Comparison of ENCODE assay signal across 9 cellular contexts in genomic region chr1:26190373-26190987, GRCh38. TPM values are rescaled to one million over a fixed set of nuclear protein-coding genes. Genes with fewer than 3 reads are reported as not detected.
DNase-seq lines count a peak whose midpoint lies in the region; ATAC-seq and TF ChIP-seq lines count a peak whose summit lies in the region.
"Had no signal": no experiment of that assay in that cellular context is flagged by ENCODE, and none has a peak within 500 bp of the region (broad histone marks: within the 10 kb centered on the region; RNA-seq: fewer than 3 reads in every experiment).

Gene CATSPER4 (plus strand): TSS chr1:26190602. CDS start chr1:26190628, 26 bp downstream.

- BruUV-seq in IMR-90 (replicated peaks; lab: Mats Ljungman, UMichigan) = no TSS peak

- in situ Hi-C loops in IMR-90 (cut with MboI; ENCODE audit: low sequenced_read_pairs) = no loop called here

- ATAC-seq in IMR-90 (ENCODE audit: low read depth) (peak; percentile 14), body of pancreas (no peak)
- no peak for ATAC-seq in CD8-positive, alpha-beta T cell

- H3K36me3 ChIP-seq in IMR-90 (ENCODE audit: control insufficient read depth, insufficient read depth, low read length) = no peaks in the 10 kb centered on the region
- peaks cover 0 to 8% of the 10 kb centered on the region in 2 donors for H3K36me3 ChIP-seq in body of pancreas (replicated peaks in 1 of 2; ENCODE audit: insufficient read depth in 1 of 2, low read depth in 2 of 2)
- H3K36me3 ChIP-seq in CD8-positive, alpha-beta T cell (ENCODE audit: insufficient read depth, low read length) = no peaks in the 10 kb centered on the region

- no peak within 1 kb of the TSS for H3K4ac ChIP-seq in IMR-90 (ENCODE audit: low read depth, low read length)

- H3K4me3 ChIP-seq in IMR-90 (ENCODE audit: insufficient read depth, low read depth, low read length) (no peak within 1 kb of the TSS), body of pancreas (no peak within 1 kb of the TSS)
- H3K4me3 ChIP-seq in CD8-positive, alpha-beta T cell (ENCODE audit: low read depth, low read length) = no peak within 1 kb of the TSS

- peaks cover 13% of the 10 kb centered on the region for H3K4me1 Mint-ChIP-seq in mesothelial cell of epicardium
- peaks cover 5% of the 10 kb centered on the region for H3K4me1 Mint-ChIP-seq in CD8-positive, alpha-beta T cell (ENCODE audit: low read depth)

- H3K18ac ChIP-seq in IMR-90 (ENCODE audit: low read depth, low read length) = no peak within 1 kb of the TSS

- CTCF ChIA-PET in IMR-90 (lab: Yijun Ruan, JAX) = interaction anchor here (1.1 kb wide), 1 partner anchor 89 kb away, joined by 3 read pairs; no protein-coding TSS in a partner anchor
- CTCF ChIA-PET in CD8-positive, alpha-beta T cell (lab: Charles Lee) = interaction anchor here (1.7 to 2.8 kb wide), 3 partner anchors 9 to 227 kb away, joined by 5 to 10 read pairs (median 9); partner anchors contain the start of gene CEP85

- no peak within 1 kb of the TSS for H2BK5ac ChIP-seq in IMR-90 (ENCODE audit: low read depth, low read length, poor library complexity, severe bottlenecking)

- no peak within 1 kb of the TSS for H3K27ac ChIP-seq in IMR-90 (ENCODE audit: insufficient read depth, low read length)
- H3K27ac ChIP-seq in body of pancreas = no peak within 1 kb of the TSS
- H3K27ac ChIP-seq in CD8-positive, alpha-beta T cell (ENCODE audit: low read depth, low read length) = no peak within 1 kb of the TSS

- DNase-seq in DMS53 (lab: John Stamatoyannopoulos, UW) (peak; percentile 64), IMR-90 (no peak), body of pancreas (peak in 2 of 4 donors; percentile 11 to 33), mesothelial cell of epicardium (ENCODE audit: low spot score in 2 of 2, unreplicated experiment in 2 of 2) (no peak), GM10266 (ENCODE audit: extremely low spot score) (no peak), amniotic stem cell (lab: John Stamatoyannopoulos, UW) (no peak), SKM-1 (lab: John Stamatoyannopoulos, UW; ENCODE audit: unreplicated experiment) (no peak)
- DNase-seq in CD8-positive, alpha-beta T cell = no peak

- H3K14ac ChIP-seq in IMR-90 (replicated peaks; ENCODE audit: low read depth, low read length) = no peak within 1 kb of the TSS

- no peak within 1 kb of the TSS for H4K8ac ChIP-seq in IMR-90 (ENCODE audit: low read depth in 2 of 2, low read length in 2 of 2)

- no peak within 1 kb of the TSS for H4K91ac ChIP-seq in IMR-90 (ENCODE audit: insufficient read depth, low read depth, low read length)

- H2AK9ac ChIP-seq in IMR-90 (replicated peaks; ENCODE audit: low read depth, low read length, poor library complexity) = no peak within 1 kb of the TSS

- dilution Hi-C loops in IMR-90 (cut with HindIII; ENCODE audit: low sequenced_read_pairs, unreplicated experiment) = no loop called here

- H2AK5ac ChIP-seq in IMR-90 (ENCODE audit: low read depth, low read length) = no peak within 1 kb of the TSS

- 64% methylated on average over 5 of the region's 16 CpGs; no CpG with 5 or more reads in 1 of the 2 experiments for WGBS in IMR-90 (ENCODE audit: extremely low coverage in 2 of 2, insufficient read length in 1 of 2), 2 experiments
- WGBS in body of pancreas, 2 donors = 56 to 57% methylated on average over 14 to 16 of the region's 16 CpGs

- no peaks in the 10 kb centered on the region for H3K9me3 Mint-ChIP-seq in mesothelial cell of epicardium
- H3K9me3 Mint-ChIP-seq in CD8-positive, alpha-beta T cell = no peaks in the 10 kb centered on the region
- H3K9me3 Mint-ChIP-seq: T-cell had no signal

- no peaks in the 10 kb centered on the region for H4K20me1 ChIP-seq in IMR-90 (ENCODE audit: insufficient read depth, low read length)

- H3K4me3 Mint-ChIP-seq in mesothelial cell of epicardium = no peak within 1 kb of the TSS
- H3K4me3 Mint-ChIP-seq in CD8-positive, alpha-beta T cell = no peak within 1 kb of the TSS
- H3K4me3 Mint-ChIP-seq: T-cell had no signal

- POLR2A ChIA-PET in IMR-90 (lab: Charles Lee; ENCODE audit: unreplicated experiment) = no interaction called here
- POLR2A ChIA-PET in CD8-positive, alpha-beta T cell (lab: Charles Lee) = no interaction called here

- TF ChIP-seq POLR2A in IMR-90 (IDR thresholded peaks at IDR 0.05; ENCODE audit: low read depth, low read length) (no peak), body of pancreas (IDR thresholded peaks at IDR 0.05) (no peak)

- no peaks in the 10 kb centered on the region for H3K9me3 ChIP-seq in IMR-90 (ENCODE audit: control insufficient read depth, insufficient read depth, low read length)
- no peaks in the 10 kb centered on the region for H3K9me3 ChIP-seq in body of pancreas
- H3K9me3 ChIP-seq in CD8-positive, alpha-beta T cell (ENCODE audit: low read length) = no peaks in the 10 kb centered on the region

- no peak within 1 kb of the TSS for H3K9ac ChIP-seq in IMR-90 (ENCODE audit: low read depth, low read length)

- H3K56ac ChIP-seq in IMR-90 (ENCODE audit: extremely low read depth, insufficient read depth, low read length) = no peak within 1 kb of the TSS

- peak; percentile 24 for TF ChIP-seq RAD21 in IMR-90 (IDR thresholded peaks at IDR 0.05; ENCODE audit: low read length)

- no peaks in the 10 kb centered on the region for H3K9me1 ChIP-seq in IMR-90 (ENCODE audit: insufficient read depth, low read length)

- H3K36me3 Mint-ChIP-seq in mesothelial cell of epicardium = peaks cover 10% of the 10 kb centered on the region
- H3K36me3 Mint-ChIP-seq in CD8-positive, alpha-beta T cell = no peaks in the 10 kb centered on the region
- H3K36me3 Mint-ChIP-seq: T-cell had no signal

- H3K27ac Mint-ChIP-seq in mesothelial cell of epicardium = peak within 1 kb of the TSS; percentile 62
- H3K27ac Mint-ChIP-seq in CD8-positive, alpha-beta T cell = no peak within 1 kb of the TSS

- H4K5ac ChIP-seq in IMR-90 (ENCODE audit: low read depth, low read length) = no peak within 1 kb of the TSS

- intact Hi-C loops in IMR-90 (cut with micrococcal nuclease) (no loop called here), body of pancreas (cut with DNase I) (no loop called here)
- intact Hi-C loops in CD8-positive, alpha-beta T cell (cut with DNase I, micrococcal nuclease) = loop anchor here (1.0 to 5.0 kb wide), 2 partner anchors 43 to 132 kb away; no protein-coding TSS in a partner anchor

- no peak within 1 kb of the TSS for H2BK120ac ChIP-seq in IMR-90 (ENCODE audit: low read depth, low read length)

- TF ChIP-seq CTCF in IMR-90 (conservative IDR thresholded peaks at IDR 0.05; ENCODE audit: low read depth, low read length) (peak; percentile 18; the same call in 1 of the 2 replicates), body of pancreas (IDR thresholded peaks at IDR 0.05) (peak in 4 of 7 experiments; percentile 17 to 28 (median 21)), mesothelial cell of epicardium (IDR thresholded peaks at IDR 0.05; ENCODE audit: unreplicated experiment) (no peak), GM10266 (IDR thresholded peaks at IDR 0.05; ENCODE audit: control insufficient read depth, insufficient read depth, low read depth, missing control alignments) (no peak)
- no peak for TF ChIP-seq CTCF in CD8-positive, alpha-beta T cell (IDR thresholded peaks at IDR 0.05)

- no peak within 1 kb of the TSS for H2BK15ac ChIP-seq in IMR-90 (ENCODE audit: low read depth, low read length)

- H2AFZ ChIP-seq in IMR-90 (replicated peaks; ENCODE audit: low read length, poor library complexity) = no peak within 1 kb of the TSS

- H3K27me3 ChIP-seq in IMR-90 (ENCODE audit: control insufficient read depth, insufficient read depth, low read length) = peaks cover 16% of the 10 kb centered on the region
- H3K27me3 ChIP-seq in body of pancreas = no peaks in the 10 kb centered on the region
- no peaks in the 10 kb centered on the region for H3K27me3 ChIP-seq in CD8-positive, alpha-beta T cell (ENCODE audit: insufficient read depth, low read length)

- H2BK20ac ChIP-seq in IMR-90 (ENCODE audit: low read depth, low read length) = no peak within 1 kb of the TSS

- no peak within 1 kb of the TSS for H3K4me2 ChIP-seq in IMR-90 (ENCODE audit: low read depth, low read length)

- H3K4me1 ChIP-seq in IMR-90 (ENCODE audit: control insufficient read depth, insufficient read depth, low read length) (no peaks in the 10 kb centered on the region), body of pancreas (no peaks in the 10 kb centered on the region)
- no peaks in the 10 kb centered on the region for H3K4me1 ChIP-seq in CD8-positive, alpha-beta T cell (ENCODE audit: insufficient read depth, low read length)

- no peak within 1 kb of the TSS for H3K23ac ChIP-seq in IMR-90 (ENCODE audit: low read depth, low read length)

- H3K79me1 ChIP-seq in IMR-90 (ENCODE audit: low read depth in 1 of 2, low read length in 2 of 2) = no peaks in the 10 kb centered on the region

- H3K27me3 Mint-ChIP-seq in mesothelial cell of epicardium (ENCODE audit: low read depth) = no peaks in the 10 kb centered on the region
- no peaks in the 10 kb centered on the region for H3K27me3 Mint-ChIP-seq in CD8-positive, alpha-beta T cell (ENCODE audit: low read depth)

TF ChIP-seq in IMR-90, 13 proteins besides CTCF, POLR2A, EP300 and RAD21:
- TF ChIP-seq CEBPB (IDR thresholded peaks at IDR 0.05; ENCODE audit: low read depth, low read length) (no peak), SMC3 (IDR thresholded peaks at IDR 0.05; ENCODE audit: low read depth, low read length) (0 out of 2 replicates have a peak, but pooled peaks have one; percentile 16)

RNA-seq across cellular contexts. Expression of gene CATSPER4, which starts in this region (rescaled TPM):
- total RNA-seq in IMR-90 (2012; rRNA removed) (not detected in 2 replicates), body of pancreas (not detected), mesothelial cell of epicardium (0.27 to 0.38 TPM (median 0.29 TPM) in 3 replicates)
- not detected in 2 replicates for polyA plus RNA-seq in IMR-90 (2012; rRNA removed)
- not detected in 2 replicates for polyA plus RNA-seq in IMR-90 (2012; cell fraction: cytosol; rRNA removed)
- polyA plus RNA-seq in IMR-90 (2012; cell fraction: nucleus; rRNA removed; ENCODE audit: low replicate concordance) = not detected in 2 replicates
- not detected for total RNA-seq in CD8-positive, alpha-beta T cell
- total RNA-seq: T-cell had no signal

Comparison
In these comparisons a context has a peak if more than half of its experiments do, and no peak if none do; other contexts are left out.
1. Peak in ATAC-seq in IMR-90; RNA of the gene not detected or under 1 TPM.
2. CTCF ChIP-seq: peak in IMR-90 (single experiment) and body of pancreas (4 of 7); none in mesothelial cell of epicardium (single experiment), CD8-positive, alpha-beta T cell (single experiment) and GM10266 (single experiment).
3. intact Hi-C loops: an anchor here in CD8-positive, alpha-beta T cell (1.0 to 5.0 kb wide); none called in IMR-90 and body of pancreas.